Comparison of ENCODE assay signal across 26 cellular contexts in the genomic region with DNA sequence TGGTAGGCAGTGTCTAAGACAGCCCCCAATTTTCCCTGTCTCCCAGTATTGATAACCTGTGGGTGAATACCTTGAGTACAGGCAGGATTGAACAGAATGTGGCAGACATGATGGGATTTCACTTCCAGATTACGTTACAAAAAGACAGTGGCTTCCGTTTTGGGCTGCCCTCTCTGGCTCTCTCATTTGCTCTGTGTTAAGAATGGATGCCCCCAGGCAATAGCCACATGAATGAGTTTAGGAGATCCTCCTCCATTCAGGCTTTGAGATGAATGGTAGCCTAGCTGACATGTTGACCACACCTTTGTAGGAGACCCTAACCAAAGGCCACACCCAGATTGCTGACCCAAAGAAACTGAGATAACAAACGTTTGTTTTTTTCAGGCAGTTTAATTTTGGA. TPM values are rescaled to one million over a fixed set of nuclear protein-coding genes. Genes with fewer than 3 reads are reported as not detected.
"Had no signal": no experiment of that assay in that cellular context is flagged by ENCODE, and none has a peak within 500 bp of the region (broad histone marks: within the 10 kb centered on the region; RNA-seq: fewer than 3 reads in every experiment).

No MANE protein-coding gene starts in this region.

- H3K9me3 ChIP-seq: heart left ventricle, neutrophil, psoas muscle, spleen, tibial artery, upper lobe of right lung, vagina had no signal

- ATAC-seq: foreskin keratinocyte; heart left ventricle; naive thymus-derived CD4-positive, alpha-beta T cell; psoas muscle; sciatic nerve; stimulated activated memory B cell treated with anti-CD40 and anti-IgM and Interleukin-4, amounts not matched to agents 10 μg/mL and 1 μg/mL and 100 μg/mL, for 72 hours; upper lobe of right lung had no signal

- H3K4me1 ChIP-seq: psoas muscle, tibial artery, upper lobe of right lung, vagina had no signal

- H3K27me3 ChIP-seq: foreskin keratinocyte, heart left ventricle, neutrophil, spleen, tibial artery, upper lobe of right lung, vagina had no signal

- H3K27ac ChIP-seq: foreskin keratinocyte, heart left ventricle, neutrophil, psoas muscle, spleen, tibial artery, upper lobe of right lung, vagina had no signal

- DNase-seq: effector CD4-positive, alpha-beta T cell; endodermal cell; erythroblast; foreskin keratinocyte; heart left ventricle; hypothalamus; kidney glomerular epithelial cell; naive thymus-derived CD4-positive, alpha-beta T cell; nephron progenitor cell; psoas muscle; retina; spleen; stimulated activated CD4-positive, alpha-beta T cell treated with anti-CD3 and anti-CD28 coated beads, Interleukin-15, amount 100 ng/mL, for 24 hours; stimulated activated CD4-positive, alpha-beta T cell treated with anti-CD3 and anti-CD28 coated beads, Interleukin-1b, Interleukin-23, amount 100 ng/mL, for 48 hours; stimulated activated CD4-positive, alpha-beta T cell treated with anti-CD3 and anti-CD28 coated beads, Interleukin-4, amount 100 ng/mL, for 24 hours; tibial artery; upper lobe of right lung had no signal

- H3K4me3 ChIP-seq: heart left ventricle, psoas muscle, spleen, tibial artery, upper lobe of right lung, vagina had no signal

RNA-seq across cellular contexts. Expression of gene TM4SF19, which starts 59.8 kb away (rescaled TPM):
- total RNA-seq: endodermal cell, endothelial cell of umbilical vein, liver, lung microvascular endothelial cell, skeletal muscle tissue, temporal lobe, vagina had no signal
- polyA plus RNA-seq: endothelial cell of umbilical vein, heart left ventricle, liver had no signal
